29 cellular contexts compared by ENCODE assay signal in the genomic region with DNA sequence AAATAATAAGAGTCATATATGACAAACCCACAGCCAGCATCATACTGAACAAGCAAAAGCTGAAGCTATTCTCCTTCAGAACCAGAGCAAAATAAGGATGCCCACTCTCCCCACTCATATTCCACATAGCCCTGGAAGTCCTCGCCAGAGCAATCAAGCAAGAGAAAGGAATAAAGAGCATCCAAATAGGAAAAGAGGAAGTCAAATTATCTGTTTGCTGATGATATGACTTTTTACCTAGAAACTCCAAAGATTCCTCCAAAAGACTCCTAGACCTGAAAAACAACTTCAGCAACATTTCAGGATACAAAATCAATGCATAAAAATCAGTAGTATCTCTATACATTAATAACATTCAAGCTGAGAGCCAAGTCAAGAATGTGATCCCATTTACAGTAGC.
"Had no signal": no experiment of that assay in that cellular context is flagged by ENCODE, and none has a peak within 500 bp of the region (broad histone marks: within the 10 kb centered on the region; RNA-seq: fewer than 3 reads in every experiment).

No MANE protein-coding gene starts in this region.

- H3K27me3 ChIP-seq: stomach, suprapubic skin, testis, thyroid gland, tibial artery, tibial nerve, transverse colon, upper lobe of left lung, upper lobe of right lung, uterus, vagina had no signal

- H3K9me3 ChIP-seq: suprapubic skin, testis, thoracic aorta, thyroid gland, tibial artery, transverse colon, upper lobe of left lung, upper lobe of right lung, uterus, vagina had no signal

- ATAC-seq: stimulated activated effector memory CD8-positive, alpha-beta T cell treated with anti-CD3 and anti-CD28 coated beads, Interleukin-12 subunit alpha, Interleukin-12 subunit beta, amount 100 ng/mL, for 72 hours; stimulated activated memory B cell treated with anti-CD40 and anti-IgM and Interleukin-4, amounts not matched to agents 10 μg/mL and 1 μg/mL and 100 μg/mL, for 72 hours; stimulated activated naive B cell treated with anti-CD40 and anti-IgM and Interleukin-4, amounts not matched to agents 10 μg/mL and 1 μg/mL and 100 μg/mL, for 72 hours; stimulated activated naive CD8-positive, alpha-beta T cell treated with anti-CD3 and anti-CD28 coated beads, Interleukin-15, amount 100 ng/mL, for 72 hours; stimulated activated naive CD8-positive, alpha-beta T cell treated with anti-CD3 and anti-CD28 coated beads, Interleukin-15, Interleukin-2, amounts not matched to agents 100 U/mL and 50 U/mL, for 24 hours; upper lobe of right lung had no signal

- H3K4me1 ChIP-seq: stomach, suprapubic skin, testis, thyroid gland, tibial artery, tibial nerve, transverse colon, upper lobe of left lung, upper lobe of right lung, uterus, vagina had no signal

- H3K27ac Mint-ChIP-seq: stimulated activated effector memory CD8-positive, alpha-beta T cell treated with anti-CD3 and anti-CD28 coated beads, Interleukin-12 subunit alpha, Interleukin-12 subunit beta, amount 100 ng/mL, for 72 hours; stimulated activated memory B cell treated with anti-CD40 and anti-IgM and Interleukin-4, amounts not matched to agents 10 μg/mL and 1 μg/mL and 100 μg/mL, for 72 hours; stimulated activated naive B cell treated with anti-CD40 and anti-IgM and Interleukin-4, amounts not matched to agents 10 μg/mL and 1 μg/mL and 100 μg/mL, for 72 hours; stimulated activated naive CD8-positive, alpha-beta T cell treated with anti-CD3 and anti-CD28 coated beads, Interleukin-15, amount 100 ng/mL, for 72 hours; stimulated activated naive CD8-positive, alpha-beta T cell treated with anti-CD3 and anti-CD28 coated beads, Interleukin-15, Interleukin-2, amounts not matched to agents 100 ng/mL and 50 ng/mL, for 24 hours; type B pancreatic cell had no signal

- H3K4me3 ChIP-seq: stomach, suprapubic skin, testis, thoracic aorta, thyroid gland, tibial artery, tibial nerve, transverse colon, upper lobe of left lung, upper lobe of right lung, uterus, vagina had no signal

- H3K4me3 Mint-ChIP-seq: stimulated activated effector memory CD8-positive, alpha-beta T cell treated with anti-CD3 and anti-CD28 coated beads, Interleukin-12 subunit alpha, Interleukin-12 subunit beta, amount 100 ng/mL, for 72 hours; stimulated activated memory B cell treated with anti-CD40 and anti-IgM and Interleukin-4, amounts not matched to agents 10 μg/mL and 1 μg/mL and 100 μg/mL, for 72 hours; stimulated activated naive B cell treated with anti-CD40 and anti-IgM and Interleukin-4, amounts not matched to agents 10 μg/mL and 1 μg/mL and 100 μg/mL, for 72 hours; stimulated activated naive CD8-positive, alpha-beta T cell treated with anti-CD3 and anti-CD28 coated beads, Interleukin-15, amount 100 ng/mL, for 72 hours; stimulated activated naive CD8-positive, alpha-beta T cell treated with anti-CD3 and anti-CD28 coated beads, Interleukin-15, Interleukin-2, amounts not matched to agents 100 ng/mL and 50 ng/mL, for 24 hours; type B pancreatic cell had no signal

- DNase-seq: stimulated activated CD4-positive, alpha-beta T cell treated with anti-CD3 and anti-CD28 coated beads, Interleukin-2, amount 100 ng/mL, for 48 hours; stimulated activated CD4-positive, alpha-beta T cell treated with anti-CD3 and anti-CD28 coated beads, Interleukin-4, amount 100 ng/mL, for 1 hour; stimulated activated CD4-positive, alpha-beta T cell treated with anti-CD3 and anti-CD28 coated beads, Interleukin-4, amount 100 ng/mL, for 24 hours; stimulated activated CD4-positive, alpha-beta T cell treated with anti-CD3 and anti-CD28 coated beads, Interleukin-4, amount 100 ng/mL, for 4 hours; stimulated activated CD8-positive, alpha-beta memory T cell treated with anti-CD3 and anti-CD28 coated beads, Interleukin-4, amount 100 ng/mL, for 48 hours; stimulated activated naive B cell treated with anti-CD40 and anti-IgM and Interleukin-4, amounts not matched to agents 10 μg/mL and 1 μg/mL and 100 μg/mL, for 72 hours; stimulated activated naive CD4-positive, alpha-beta T cell; stimulated activated naive CD4-positive, alpha-beta T cell treated with Interleukin-2 at 50 U/mL for 16 hours; stimulated activated naive CD8-positive, alpha-beta T cell treated with anti-CD3 and anti-CD28 coated beads, Interleukin-15, amount 100 ng/mL, for 72 hours; stimulated activated naive CD8-positive, alpha-beta T cell treated with anti-CD3 and anti-CD28 coated beads, Interleukin-15, Interleukin-2, amounts not matched to agents 100 U/mL and 50 U/mL, for 24 hours; stomach; substantia nigra; testis; thyroid gland; tibial artery; transverse colon; trophoblast cell; upper lobe of left lung; upper lobe of right lung; uterus had no signal

- H3K36me3 ChIP-seq: stomach, suprapubic skin, thoracic aorta, thyroid gland, tibial artery, tibial nerve, transverse colon, upper lobe of left lung, upper lobe of right lung, uterus, vagina had no signal

- H3K27ac ChIP-seq: stomach, suprapubic skin, testis, thoracic aorta, thyroid gland, tibial artery, tibial nerve, transverse colon, upper lobe of left lung, upper lobe of right lung, uterus, vagina had no signal

- H3K36me3 Mint-ChIP-seq: stimulated activated effector memory CD8-positive, alpha-beta T cell treated with anti-CD3 and anti-CD28 coated beads, Interleukin-12 subunit alpha, Interleukin-12 subunit beta, amount 100 ng/mL, for 72 hours; stimulated activated memory B cell treated with anti-CD40 and anti-IgM and Interleukin-4, amounts not matched to agents 10 μg/mL and 1 μg/mL and 100 μg/mL, for 72 hours; stimulated activated naive B cell treated with anti-CD40 and anti-IgM and Interleukin-4, amounts not matched to agents 10 μg/mL and 1 μg/mL and 100 μg/mL, for 72 hours; type B pancreatic cell had no signal

- FAIRE-seq: urothelium cell line had no signal

- H3K27me3 Mint-ChIP-seq: stimulated activated memory B cell treated with anti-CD40 and anti-IgM and Interleukin-4, amounts not matched to agents 10 μg/mL and 1 μg/mL and 100 μg/mL, for 72 hours; type B pancreatic cell had no signal

- H3K9me3 Mint-ChIP-seq: stimulated activated naive CD8-positive, alpha-beta T cell treated with anti-CD3 and anti-CD28 coated beads, Interleukin-15, Interleukin-2, amounts not matched to agents 100 ng/mL and 50 ng/mL, for 24 hours had no signal

- H3K4me1 Mint-ChIP-seq: stimulated activated effector memory CD8-positive, alpha-beta T cell treated with anti-CD3 and anti-CD28 coated beads, Interleukin-12 subunit alpha, Interleukin-12 subunit beta, amount 100 ng/mL, for 72 hours; stimulated activated memory B cell treated with anti-CD40 and anti-IgM and Interleukin-4, amounts not matched to agents 10 μg/mL and 1 μg/mL and 100 μg/mL, for 72 hours; stimulated activated naive B cell treated with anti-CD40 and anti-IgM and Interleukin-4, amounts not matched to agents 10 μg/mL and 1 μg/mL and 100 μg/mL, for 72 hours; stimulated activated naive CD8-positive, alpha-beta T cell treated with anti-CD3 and anti-CD28 coated beads, Interleukin-15, amount 100 ng/mL, for 72 hours had no signal
